16 cellular contexts compared by ENCODE assay signal in the genomic region with DNA sequence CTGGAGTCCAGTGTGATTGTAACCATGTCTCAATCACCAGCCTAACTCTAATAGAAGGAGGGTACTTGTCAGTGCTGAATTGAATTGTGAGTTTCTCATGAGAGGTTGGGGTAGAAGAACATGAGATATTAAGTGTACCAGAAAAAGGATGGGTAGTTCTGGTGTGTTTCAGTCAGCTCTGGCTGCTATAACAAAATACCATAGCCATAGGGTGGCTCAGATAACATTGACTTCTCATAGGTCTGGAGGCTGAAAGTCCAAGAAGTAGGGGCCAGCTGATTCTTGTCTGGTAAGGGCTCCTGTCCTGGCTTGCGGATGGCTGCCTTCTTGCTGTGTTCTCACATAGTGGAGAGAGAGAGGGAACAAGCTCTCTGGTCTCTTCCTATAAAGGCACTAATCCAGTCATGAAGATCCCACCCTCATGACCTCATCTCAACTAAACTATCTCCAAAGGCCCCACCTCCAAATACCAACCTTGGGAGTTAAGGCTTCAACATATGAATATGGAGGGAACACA. TPM values are rescaled to one million over a fixed set of nuclear protein-coding genes. Genes with fewer than 3 reads are reported as not detected.
A peak's percentile ranks its signal among the peaks of the same experiment; 100 is the strongest.
DNase-seq lines count a peak whose midpoint lies in the region; FAIRE-seq and TF ChIP-seq lines count a peak whose summit lies in the region.
"Had no signal": no experiment of that assay in that cellular context is flagged by ENCODE, and none has a peak within 500 bp of the region (broad histone marks: within the 10 kb centered on the region; RNA-seq: fewer than 3 reads in every experiment).

No MANE protein-coding gene starts in this region.

- H3K4me3 Mint-ChIP-seq in nephron = peak overlapping the region; percentile 13 to 69 (median 51)
- H3K4me3 Mint-ChIP-seq in type B pancreatic cell = peak overlapping the region; percentile 26
- H3K4me3 Mint-ChIP-seq: CD8-positive, alpha-beta T cell; H9 had no signal

- H3K27me3 ChIP-seq in bronchial epithelial cell (ENCODE audit: control insufficient read depth, insufficient read depth, low read length) = no peaks in the 10 kb centered on the region

- DNase-seq in DMS53 (lab: John Stamatoyannopoulos, UW) (peak; percentile 21), DMS53 treated with DMSO at 0.1 percent for 48 hours (lab: John Stamatoyannopoulos, UW; ENCODE audit: unreplicated experiment) (no peak), bronchial epithelial cell (ENCODE audit: low read depth) (peak; percentile 58), type B pancreatic cell (ENCODE audit: extremely low spot score, unreplicated experiment) (no peak), HCEC 1CT (no peak), occipital lobe (lab: John Stamatoyannopoulos, UW) (no peak)
- DNase-seq: AML-193; CD8-positive, alpha-beta T cell; COR-L47; DMS 273 treated with DMSO at 0.1 percent for 48 hours; DMS79; GF-D8; H9 had no signal

- H3K9me3 Mint-ChIP-seq in nephron (no peaks in the 10 kb centered on the region), type B pancreatic cell (no peaks in the 10 kb centered on the region)
- H3K9me3 Mint-ChIP-seq: CD8-positive, alpha-beta T cell; H9 had no signal

- H3K4me1 Mint-ChIP-seq in nephron = peaks cover 39% of the 10 kb centered on the region
- peaks cover 48% of the 10 kb centered on the region for H3K4me1 Mint-ChIP-seq in type B pancreatic cell (ENCODE audit: unreplicated experiment)

- no peaks in the 10 kb centered on the region for H3K36me3 ChIP-seq in bronchial epithelial cell (ENCODE audit: control insufficient read depth, insufficient read depth, low read length)

- peak overlapping the region in 2 of 3 experiments; percentile 34 to 55 for H3K27ac Mint-ChIP-seq in nephron
- H3K27ac Mint-ChIP-seq in type B pancreatic cell = no peak overlapping the region
- H3K27ac Mint-ChIP-seq: CD8-positive, alpha-beta T cell; H9 had no signal

- no peak overlapping the region for H3K4me3 ChIP-seq in bronchial epithelial cell (ENCODE audit: low read depth, low read length)
- H3K4me3 ChIP-seq: A549 had no signal

- TF ChIP-seq CTCF in bronchial epithelial cell (IDR thresholded peaks at IDR 0.05; ENCODE audit: insufficient read depth, low read length, severe bottlenecking) (no peak), nephron (IDR thresholded peaks at IDR 0.05; ENCODE audit: unreplicated experiment in 3 of 3) (no peak), type B pancreatic cell (conservative IDR thresholded peaks at IDR 0.05) (no peak)

- FAIRE-seq in bronchial epithelial cell (lab: Jason Lieb, UNC) = no peak
- FAIRE-seq: A549, H1 had no signal

- peaks cover 5% of the 10 kb centered on the region for H3K27me3 Mint-ChIP-seq in nephron (ENCODE audit: low read depth)
- H3K27me3 Mint-ChIP-seq in type B pancreatic cell = peaks cover 4% of the 10 kb centered on the region

- H3K36me3 Mint-ChIP-seq in nephron (ENCODE audit: low read depth) = no peaks in the 10 kb centered on the region
- H3K36me3 Mint-ChIP-seq in type B pancreatic cell = peaks cover 9% of the 10 kb centered on the region

RNA-seq across cellular contexts. Expression of a gene that starts 35.6 kb away (rescaled TPM):
- total RNA-seq in bronchial epithelial cell (17.4 and 21.6 TPM in 2 replicates), type B pancreatic cell (ENCODE audit: low replicate concordance) (28.6 and 36.7 TPM in 2 replicates), occipital lobe (15.4 TPM)

Comparison
In these comparisons a context has a peak if more than half of its experiments do, and no peak if none do; other contexts are left out.
1. DNase-seq: peak in DMS53 (single experiment) and bronchial epithelial cell (single experiment); none in DMS53 treated with DMSO at 0.1 percent for 48 hours (single experiment), type B pancreatic cell (single experiment), HCEC 1CT (single experiment) and occipital lobe (single experiment).